Comparison of ENCODE assay signal across 16 cellular contexts in the genomic region with DNA sequence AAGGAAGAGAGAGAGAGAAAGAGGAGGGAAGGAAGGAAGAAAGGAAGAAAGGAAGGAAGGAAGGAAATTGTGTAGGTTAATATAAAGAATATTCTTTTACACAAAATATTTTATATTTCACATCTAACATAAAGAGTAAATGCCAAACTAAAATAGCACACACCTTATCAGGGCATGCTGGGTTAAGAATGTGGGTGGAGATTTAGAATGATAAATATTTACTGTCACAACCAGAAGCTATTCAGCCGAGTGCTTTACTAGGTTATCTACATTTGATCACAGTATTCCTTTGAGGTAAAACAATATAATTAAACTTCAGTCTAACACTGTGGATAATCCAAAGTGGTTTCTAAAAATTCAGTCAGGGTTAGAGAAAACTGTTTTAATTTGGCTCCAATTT.
DNase-seq lines count a peak whose midpoint lies in the region; ATAC-seq and TF ChIP-seq lines count a peak whose summit lies in the region.
"Had no signal": no experiment of that assay in that cellular context is flagged by ENCODE, and none has a peak within 500 bp of the region (broad histone marks: within the 10 kb centered on the region; RNA-seq: fewer than 3 reads in every experiment).

No MANE protein-coding gene starts in this region.

- no peaks in the 10 kb centered on the region for H3K79me2 ChIP-seq in PC-3 (ENCODE audit: low read length)
- H3K79me2 ChIP-seq: parathyroid adenoma had no signal

- intact Hi-C loops in A673 (cut with micrococcal nuclease; ENCODE audit: unreplicated experiment): no loop called here
- intact Hi-C loops in CD4-positive, alpha-beta T cell (cut with DNase I, micrococcal nuclease): no loop called here
- intact Hi-C loops in PC-3 (cut with micrococcal nuclease): no loop called here

- peak overlapping the region; percentile 24; the same call in 1 of the 2 replicates for H3K4me2 ChIP-seq in PC-3 (ENCODE audit: low read length)

- H3K9me3 Mint-ChIP-seq in CD4-positive, alpha-beta T cell: peaks cover 2% of the 10 kb centered on the region

- no peaks in the 10 kb centered on the region for H3F3A ChIP-seq in PC-3 (ENCODE audit: low read length, unreplicated experiment)

- peak overlapping the region; percentile 35 for H3K4me3 Mint-ChIP-seq in CD4-positive, alpha-beta T cell

- H3K36me3 Mint-ChIP-seq in CD4-positive, alpha-beta T cell (ENCODE audit: low read depth): no peaks in the 10 kb centered on the region

- BruUV-seq in A673 (replicated peaks; lab: Mats Ljungman, UMichigan) (no TSS peak), PC-3 (replicated peaks; lab: Mats Ljungman, UMichigan) (no TSS peak)

- CTCF ChIA-PET in A673 (lab: Charles Lee) (no interaction called here), PC-3 (lab: Charles Lee) (no interaction called here)
- CTCF ChIA-PET in CD4-positive, alpha-beta T cell (lab: Charles Lee): no interaction called here

- H3K36me3 ChIP-seq in A673 (ENCODE audit: insufficient read depth, low read length, poor library complexity, severe bottlenecking) (no peaks in the 10 kb centered on the region), PC-3 (ENCODE audit: low read depth, low read length) (no peaks in the 10 kb centered on the region)
- H3K36me3 ChIP-seq: thoracic aorta had no signal

- H3K27me3 Mint-ChIP-seq in CD4-positive, alpha-beta T cell: no peaks in the 10 kb centered on the region

- H3K27me3 ChIP-seq in A673 (replicated peaks; ENCODE audit: insufficient read depth, low read depth, low read length, poor library complexity): no peaks in the 10 kb centered on the region
- H3K27me3 ChIP-seq in CD4-positive, alpha-beta T cell (ENCODE audit: control insufficient read depth, insufficient read depth, low read length): no peaks in the 10 kb centered on the region
- H3K27me3 ChIP-seq in PC-3 (ENCODE audit: low read length): no peaks in the 10 kb centered on the region
- H3K27me3 ChIP-seq: foreskin keratinocyte had no signal

- POLR2A ChIA-PET in A673 (lab: Charles Lee; ENCODE audit: low non-redundant PET) (no interaction called here), PC-3 (lab: Charles Lee; ENCODE audit: unreplicated experiment) (no interaction called here)
- POLR2A ChIA-PET in CD4-positive, alpha-beta T cell (lab: Charles Lee): no interaction called here

- H3K4me1 Mint-ChIP-seq in CD4-positive, alpha-beta T cell (ENCODE audit: low read depth): peaks cover 64% of the 10 kb centered on the region

- H3K4me1 ChIP-seq in A673 (ENCODE audit: insufficient read depth, low read length, poor library complexity, severe bottlenecking): peaks cover 37% of the 10 kb centered on the region
- peaks cover 21% of the 10 kb centered on the region for H3K4me1 ChIP-seq in PC-3 (ENCODE audit: insufficient read depth, low read length)
- H3K4me1 ChIP-seq: foreskin keratinocyte, parathyroid adenoma had no signal

- ATAC-seq in CD4-positive, alpha-beta T cell (ENCODE audit: poor library complexity): no peak
- ATAC-seq in PC-3 (peak; percentile 43; the same call in 1 of the 2 replicates), HG03565 (IDR thresholded peaks at IDR 0.05; ENCODE audit: unreplicated experiment) (no peak)
- ATAC-seq: left ventricle myocardium superior had no signal

- H3K4me3 ChIP-seq in A673 (ENCODE audit: low read depth, low read length, poor library complexity, severe bottlenecking): no peak overlapping the region
- no peak overlapping the region for H3K4me3 ChIP-seq in PC-3 (ENCODE audit: low read length)
- H3K4me3 ChIP-seq: thoracic aorta had no signal

- H3K9me2 ChIP-seq in PC-3 (replicated peaks; ENCODE audit: low read length): no peaks in the 10 kb centered on the region

- DNase-seq in A673 (ENCODE audit: low spot score) (peak; percentile 51), PC-3 (peak; percentile 15), epithelial cell of prostate (ENCODE audit: low read depth, low spot score) (no peak), NCI-H524 treated with DMSO at 0.1 percent for 48 hours (lab: John Stamatoyannopoulos, UW) (no peak), NCI-H748 treated with DMSO at 0.1 percent for 48 hours (lab: John Stamatoyannopoulos, UW) (no peak)
- DNase-seq in CD4-positive, alpha-beta T cell: no peak
- DNase-seq: activated CD4-positive, alpha-beta T cell treated with anti-CD3 and anti-CD28 coated beads for 1 hour; EL; foreskin keratinocyte; left ventricle myocardium superior; NCI-H1092 treated with DMSO at 0.1 percent for 48 hours; stimulated activated CD4-positive, alpha-beta T cell treated with anti-CD3 and anti-CD28 coated beads, Interleukin-4, amount 100 ng/mL, for 4 hours had no signal

- H3K27ac Mint-ChIP-seq in CD4-positive, alpha-beta T cell: peak overlapping the region; percentile 92

- TF ChIP-seq CTCF in A673 (conservative IDR thresholded peaks at IDR 0.05; ENCODE audit: low read depth, low read length): no peak
- TF ChIP-seq CTCF in CD4-positive, alpha-beta T cell (IDR thresholded peaks at IDR 0.05): no peak
- TF ChIP-seq CTCF in PC-3 (conservative IDR thresholded peaks at IDR 0.05; ENCODE audit: low read depth, low read length): no peak

- no peaks in the 10 kb centered on the region for H4K20me1 ChIP-seq in PC-3 (ENCODE audit: low read length)

- H3K9me3 ChIP-seq in A673 (ENCODE audit: low read depth, low read length, poor library complexity, severe bottlenecking) (no peaks in the 10 kb centered on the region), PC-3 (ENCODE audit: low read length) (no peaks in the 10 kb centered on the region)
- H3K9me3 ChIP-seq in CD4-positive, alpha-beta T cell (ENCODE audit: control insufficient read depth, low read length): no peaks in the 10 kb centered on the region
- H3K9me3 ChIP-seq: thoracic aorta had no signal

- H3K9ac ChIP-seq in PC-3 (ENCODE audit: low read length): no peak overlapping the region
- H3K9ac ChIP-seq: parathyroid adenoma had no signal

- H3K27ac ChIP-seq in A673 (ENCODE audit: low read depth, low read length, poor library complexity, severe bottlenecking) (peak overlapping the region; percentile 71), PC-3 (ENCODE audit: low read length) (no peak overlapping the region), epithelial cell of prostate (peak overlapping the region; percentile 65)
- no peak overlapping the region for H3K27ac ChIP-seq in CD4-positive, alpha-beta T cell (ENCODE audit: low read depth, low read length)
- H3K27ac ChIP-seq: C4-2B, parathyroid adenoma, thoracic aorta had no signal

- H2AFZ ChIP-seq in PC-3 (ENCODE audit: low read length): no peak overlapping the region
- H2AFZ ChIP-seq: parathyroid adenoma had no signal

Comparison
In these comparisons a context has a peak if more than half of its experiments do, and no peak if none do; other contexts are left out.
1. DNase-seq: peak in A673 (single experiment) and PC-3 (single experiment); none in CD4-positive, alpha-beta T cell (0 of 10), epithelial cell of prostate (single experiment), NCI-H524 treated with DMSO at 0.1 percent for 48 hours (single experiment) and NCI-H748 treated with DMSO at 0.1 percent for 48 hours (single experiment).
2. H3K27ac ChIP-seq: peak in A673 (single experiment) and epithelial cell of prostate (single experiment); none in CD4-positive, alpha-beta T cell (single experiment) and PC-3 (single experiment).